Comparison of ENCODE assay signal across 29 cellular contexts in the genomic region with DNA sequence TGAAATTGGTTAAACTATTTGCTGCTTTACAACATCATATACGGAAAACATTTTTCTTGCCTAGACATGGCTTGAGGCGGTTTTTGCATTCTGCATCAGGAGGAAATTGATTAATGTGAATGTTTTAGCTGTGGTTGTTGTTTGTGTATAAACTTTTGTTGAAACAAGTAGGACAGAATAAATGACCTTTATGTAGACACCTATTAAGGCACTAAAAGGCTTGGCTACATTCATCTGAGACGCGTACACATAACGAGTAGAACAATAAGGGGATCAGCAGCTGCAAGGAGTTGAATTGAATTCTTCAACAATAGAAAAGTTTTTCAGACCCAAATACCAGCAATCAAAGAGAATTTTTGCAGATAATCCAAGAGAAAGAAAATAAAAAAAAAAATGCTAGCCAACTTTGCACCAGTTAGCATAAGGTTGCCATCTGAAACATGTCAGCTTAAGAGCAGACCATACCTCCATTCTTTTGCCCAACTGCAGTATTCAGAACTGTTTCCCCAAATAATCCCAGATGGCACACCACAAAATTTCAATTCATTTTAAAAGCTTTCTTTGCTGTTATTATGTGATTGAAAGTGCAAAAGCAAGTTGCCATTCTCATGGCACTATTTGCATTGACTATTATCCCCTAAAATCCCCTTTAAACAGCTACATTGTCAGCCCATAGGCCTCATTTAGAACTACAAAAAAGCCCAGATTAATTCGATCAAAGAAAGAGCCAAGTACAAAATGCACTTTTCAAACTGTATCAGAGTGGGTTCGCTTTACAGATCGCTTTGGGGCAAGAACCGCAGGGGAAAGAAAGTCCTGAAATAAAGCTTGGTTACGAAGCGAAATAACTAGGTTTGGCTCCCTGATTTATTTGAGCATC.
"Had no signal": no experiment of that assay in that cellular context is flagged by ENCODE, and none has a peak within 500 bp of the region (broad histone marks: within the 10 kb centered on the region; RNA-seq: fewer than 3 reads in every experiment).

No MANE protein-coding gene starts in this region.

- H3K9me3 ChIP-seq: ascending aorta, breast epithelium, SJSA1 had no signal

- ATAC-seq: activated CD8-positive, alpha-beta T cell treated with anti-CD3 and anti-CD28 coated beads for 36 hours; activated T-cell treated with anti-CD3 and anti-CD28 coated beads, Interleukin-2, amount 50 U/mL, for 72 hours; activated T-helper 17 cell treated with anti-CD3 and anti-CD28 coated beads, Interleukin-2, amount 50 U/mL, for 72 hours; Panc1 had no signal

- H3K27ac ChIP-seq: ascending aorta, breast epithelium, SJSA1, VCaP had no signal

- H3K36me3 ChIP-seq: ascending aorta, breast epithelium, SJSA1 had no signal

- H3K4me3 ChIP-seq: ascending aorta, SJSA1 had no signal

- H3K4me1 ChIP-seq: ascending aorta, breast epithelium, SJSA1 had no signal

- H3K27me3 ChIP-seq: ascending aorta, breast epithelium had no signal

- DNase-seq: activated CD4-positive, alpha-beta T cell treated with anti-CD3 and anti-CD28 coated beads, Interleukin-2, amount 10 ng/mL, durations not matched to agents 24 days and 14 days; activated CD4-positive, alpha-beta T cell treated with anti-CD3 and anti-CD28 coated beads, Interleukin-2, amount 50 U/mL, for 4 hours; activated CD8-positive, alpha-beta T cell treated with anti-CD3 and anti-CD28 coated beads for 36 hours; activated effector memory CD4-positive, alpha-beta T cell treated with anti-CD3 and anti-CD28 coated beads, Interleukin-2, amount 50 U/mL, for 16 hours; activated naive CD4-positive, alpha-beta T cell; activated naive CD8-positive, alpha-beta T cell treated with anti-CD3 and anti-CD28 coated beads, Interleukin-2, amount 10 ng/mL, durations not matched to agents 7 days and 5 days; activated T-cell treated with anti-CD3 and anti-CD28 coated beads, Interleukin-2, amount 50 U/mL, for 1 hour; activated T-cell treated with anti-CD3 and anti-CD28 coated beads, Interleukin-2, amount 50 U/mL, for 72 hours; KG1; MM.1S; MV-4-11; NCI-H1092; NCI-H1436 treated with DMSO at 0.1 percent for 48 hours; NCI-H187; NCI-H2029 treated with DMSO at 0.1 percent for 48 hours; NCI-H2107; NCI-H345; NCI-H524 treated with DMSO at 0.1 percent for 48 hours; SHP77 treated with DMSO at 0.1 percent for 48 hours; SW 1271; T-helper 1 cell; T-helper 2 cell; T-helper 9 cell had no signal
